ENCODE assay signal across 1 cellular context in the genomic region with DNA sequence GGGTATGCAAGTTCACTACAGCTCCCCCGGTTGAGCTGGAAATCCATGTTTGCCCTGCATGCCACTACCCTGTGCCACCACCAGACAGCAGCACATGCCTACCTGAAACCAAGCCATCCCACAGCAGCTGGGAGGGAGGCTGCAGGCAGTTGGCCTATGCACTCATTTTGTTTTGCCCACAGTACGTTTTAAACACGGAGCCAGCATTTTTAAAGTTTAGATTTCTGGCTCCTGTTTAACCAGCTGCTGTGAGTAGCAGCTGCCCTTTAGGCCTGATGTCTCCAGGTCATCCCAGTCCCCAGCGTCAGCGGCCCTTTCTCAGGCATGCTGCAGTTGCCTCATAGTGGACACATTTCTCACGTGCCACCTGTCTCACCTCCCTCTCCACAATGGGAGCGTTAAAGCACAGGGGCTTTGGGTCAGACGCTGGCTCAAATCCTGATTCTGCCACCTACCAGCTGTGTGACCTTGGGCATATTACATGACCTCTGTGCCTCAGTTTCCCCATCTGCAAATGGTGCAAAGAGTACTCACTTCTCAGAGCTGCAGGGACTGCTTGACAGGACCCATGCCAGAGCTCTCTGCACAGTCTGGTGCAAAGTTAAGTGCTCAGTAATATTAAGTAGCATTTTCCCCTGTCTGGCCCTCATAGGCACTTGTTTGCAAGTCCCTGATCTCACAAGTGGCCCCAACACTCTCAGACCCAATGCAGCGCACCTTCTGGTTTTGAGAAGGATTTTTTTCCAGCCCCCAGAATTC.
TF ChIP-seq lines count a peak whose summit lies in the region.

No MANE protein-coding gene starts in this region.

TF ChIP-seq in HepG2, 621 proteins besides CTCF, POLR2A, EP300 and RAD21 (continued from another document and continues in another):
- TF ChIP-seq, protein P1, sequence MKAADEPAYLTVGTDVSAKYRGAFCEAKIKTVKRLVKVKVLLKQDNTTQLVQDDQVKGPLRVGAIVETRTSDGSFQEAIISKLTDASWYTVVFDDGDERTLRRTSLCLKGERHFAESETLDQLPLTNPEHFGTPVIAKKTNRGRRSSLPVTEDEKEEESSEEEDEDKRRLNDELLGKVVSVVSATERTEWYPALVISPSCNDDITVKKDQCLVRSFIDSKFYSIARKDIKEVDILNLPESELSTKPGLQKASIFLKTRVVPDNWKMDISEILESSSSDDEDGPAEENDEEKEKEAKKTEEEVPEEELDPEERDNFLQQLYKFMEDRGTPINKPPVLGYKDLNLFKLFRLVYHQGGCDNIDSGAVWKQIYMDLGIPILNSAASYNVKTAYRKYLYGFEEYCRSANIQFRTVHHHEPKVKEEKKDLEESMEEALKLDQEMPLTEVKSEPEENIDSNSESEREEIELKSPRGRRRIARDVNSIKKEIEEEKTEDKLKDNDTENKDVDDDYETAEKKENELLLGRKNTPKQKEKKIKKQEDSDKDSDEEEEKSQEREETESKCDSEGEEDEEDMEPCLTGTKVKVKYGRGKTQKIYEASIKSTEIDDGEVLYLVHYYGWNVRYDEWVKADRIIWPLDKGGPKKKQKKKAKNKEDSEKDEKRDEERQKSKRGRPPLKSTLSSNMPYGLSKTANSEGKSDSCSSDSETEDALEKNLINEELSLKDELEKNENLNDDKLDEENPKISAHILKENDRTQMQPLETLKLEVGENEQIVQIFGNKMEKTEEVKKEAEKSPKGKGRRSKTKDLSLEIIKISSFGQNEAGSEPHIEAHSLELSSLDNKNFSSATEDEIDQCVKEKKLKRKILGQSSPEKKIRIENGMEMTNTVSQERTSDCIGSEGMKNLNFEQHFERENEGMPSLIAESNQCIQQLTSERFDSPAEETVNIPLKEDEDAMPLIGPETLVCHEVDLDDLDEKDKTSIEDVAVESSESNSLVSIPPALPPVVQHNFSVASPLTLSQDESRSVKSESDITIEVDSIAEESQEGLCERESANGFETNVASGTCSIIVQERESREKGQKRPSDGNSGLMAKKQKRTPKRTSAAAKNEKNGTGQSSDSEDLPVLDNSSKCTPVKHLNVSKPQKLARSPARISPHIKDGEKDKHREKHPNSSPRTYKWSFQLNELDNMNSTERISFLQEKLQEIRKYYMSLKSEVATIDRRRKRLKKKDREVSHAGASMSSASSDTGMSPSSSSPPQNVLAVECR (CRISPR knock-in tag; IDR thresholded peaks at IDR 0.05; ENCODE audit: borderline replicate concordance), result peak; percentile 80
- TF ChIP-seq RAD51 (IDR thresholded peaks at IDR 0.05; ENCODE audit: borderline replicate concordance), result no peak
- TF ChIP-seq, protein P2, sequence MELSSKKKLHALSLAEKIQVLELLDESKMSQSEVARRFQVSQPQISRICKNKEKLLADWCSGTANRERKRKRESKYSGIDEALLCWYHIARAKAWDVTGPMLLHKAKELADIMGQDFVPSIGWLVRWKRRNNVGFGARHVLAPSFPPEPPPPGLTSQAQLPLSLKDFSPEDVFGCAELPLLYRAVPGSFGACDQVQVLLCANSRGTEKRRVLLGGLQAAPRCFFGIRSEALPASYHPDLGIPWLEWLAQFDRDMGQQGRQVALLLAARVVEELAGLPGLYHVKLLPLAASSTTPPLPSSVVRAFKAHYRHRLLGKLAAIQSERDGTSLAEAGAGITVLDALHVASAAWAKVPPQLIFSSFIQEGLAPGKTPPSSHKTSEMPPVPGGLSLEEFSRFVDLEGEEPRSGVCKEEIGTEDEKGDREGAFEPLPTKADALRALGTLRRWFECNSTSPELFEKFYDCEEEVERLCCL (CRISPR knock-in tag; IDR thresholded peaks at IDR 0.05; ENCODE audit: borderline replicate concordance), result no peak; the same call in 1 of the 2 replicates
- TF ChIP-seq IRX3 (CRISPR knock-in tag; IDR thresholded peaks at IDR 0.05; ENCODE audit: borderline replicate concordance, low read depth), result no peak
- TF ChIP-seq BHLHE40 (IDR thresholded peaks at IDR 0.05; ENCODE audit: low read length), result peak; percentile 97
- TF ChIP-seq MEF2D (CRISPR knock-in tag; IDR thresholded peaks at IDR 0.05), result peak; percentile 57; the same call in 1 of the 2 replicates
- TF ChIP-seq, protein P3, sequence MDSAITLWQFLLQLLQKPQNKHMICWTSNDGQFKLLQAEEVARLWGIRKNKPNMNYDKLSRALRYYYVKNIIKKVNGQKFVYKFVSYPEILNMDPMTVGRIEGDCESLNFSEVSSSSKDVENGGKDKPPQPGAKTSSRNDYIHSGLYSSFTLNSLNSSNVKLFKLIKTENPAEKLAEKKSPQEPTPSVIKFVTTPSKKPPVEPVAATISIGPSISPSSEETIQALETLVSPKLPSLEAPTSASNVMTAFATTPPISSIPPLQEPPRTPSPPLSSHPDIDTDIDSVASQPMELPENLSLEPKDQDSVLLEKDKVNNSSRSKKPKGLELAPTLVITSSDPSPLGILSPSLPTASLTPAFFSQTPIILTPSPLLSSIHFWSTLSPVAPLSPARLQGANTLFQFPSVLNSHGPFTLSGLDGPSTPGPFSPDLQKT (CRISPR knock-in tag; IDR thresholded peaks at IDR 0.05; ENCODE audit: borderline replicate concordance), result no peak
- TF ChIP-seq, protein P4, sequence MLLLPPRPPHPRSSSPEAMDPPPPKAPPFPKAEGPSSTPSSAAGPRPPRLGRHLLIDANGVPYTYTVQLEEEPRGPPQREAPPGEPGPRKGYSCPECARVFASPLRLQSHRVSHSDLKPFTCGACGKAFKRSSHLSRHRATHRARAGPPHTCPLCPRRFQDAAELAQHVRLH (CRISPR knock-in tag; IDR thresholded peaks at IDR 0.05; ENCODE audit: borderline replicate concordance, low read depth), result peak; percentile 80; the same call in 1 of the 2 replicates
- no peak for TF ChIP-seq NFRKB (IDR thresholded peaks at IDR 0.05)
- no peak for TF ChIP-seq SOX6 (IDR thresholded peaks at IDR 0.05)
- TF ChIP-seq SOX6 (CRISPR knock-in tag; IDR thresholded peaks at IDR 0.05), result peak; percentile 72
- TF ChIP-seq, protein P5, sequence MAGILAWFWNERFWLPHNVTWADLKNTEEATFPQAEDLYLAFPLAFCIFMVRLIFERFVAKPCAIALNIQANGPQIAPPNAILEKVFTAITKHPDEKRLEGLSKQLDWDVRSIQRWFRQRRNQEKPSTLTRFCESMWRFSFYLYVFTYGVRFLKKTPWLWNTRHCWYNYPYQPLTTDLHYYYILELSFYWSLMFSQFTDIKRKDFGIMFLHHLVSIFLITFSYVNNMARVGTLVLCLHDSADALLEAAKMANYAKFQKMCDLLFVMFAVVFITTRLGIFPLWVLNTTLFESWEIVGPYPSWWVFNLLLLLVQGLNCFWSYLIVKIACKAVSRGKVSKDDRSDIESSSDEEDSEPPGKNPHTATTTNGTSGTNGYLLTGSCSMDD (CRISPR knock-in tag; IDR thresholded peaks at IDR 0.05), result no peak
- TF ChIP-seq, protein P6, sequence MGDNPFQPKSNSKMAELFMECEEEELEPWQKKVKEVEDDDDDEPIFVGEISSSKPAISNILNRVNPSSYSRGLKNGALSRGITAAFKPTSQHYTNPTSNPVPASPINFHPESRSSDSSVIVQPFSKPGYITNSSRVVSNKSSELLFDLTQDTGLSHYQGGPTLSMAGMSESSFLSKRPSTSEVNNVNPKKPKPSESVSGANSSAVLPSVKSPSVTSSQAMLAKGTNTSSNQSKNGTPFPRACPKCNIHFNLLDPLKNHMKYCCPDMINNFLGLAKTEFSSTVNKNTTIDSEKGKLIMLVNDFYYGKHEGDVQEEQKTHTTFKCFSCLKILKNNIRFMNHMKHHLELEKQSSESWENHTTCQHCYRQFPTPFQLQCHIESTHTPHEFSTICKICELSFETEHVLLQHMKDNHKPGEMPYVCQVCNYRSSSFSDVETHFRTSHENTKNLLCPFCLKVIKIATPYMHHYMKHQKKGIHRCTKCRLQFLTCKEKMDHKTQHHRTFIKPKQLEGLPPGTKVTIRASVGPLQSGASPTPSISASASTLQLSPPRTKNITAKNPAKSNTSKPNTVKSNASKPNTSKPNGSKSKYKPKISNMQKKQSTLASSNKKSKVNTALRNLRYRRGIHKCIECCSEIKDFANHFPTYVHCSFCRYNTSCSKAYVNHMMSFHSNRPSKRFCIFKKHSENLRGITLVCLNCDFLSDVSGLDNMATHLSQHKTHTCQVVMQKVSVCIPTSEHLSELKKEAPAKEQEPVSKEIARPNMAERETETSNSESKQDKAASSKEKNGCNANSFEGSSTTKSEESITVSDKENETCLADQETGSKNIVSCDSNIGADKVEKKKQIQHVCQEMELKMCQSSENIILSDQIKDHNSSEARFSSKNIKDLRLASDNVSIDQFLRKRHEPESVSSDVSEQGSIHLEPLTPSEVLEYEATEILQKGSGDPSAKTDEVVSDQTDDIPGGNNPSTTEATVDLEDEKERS (CRISPR knock-in tag; IDR thresholded peaks at IDR 0.05), result peak; percentile 46; the same call in 1 of the 2 replicates
- TF ChIP-seq, protein P7, sequence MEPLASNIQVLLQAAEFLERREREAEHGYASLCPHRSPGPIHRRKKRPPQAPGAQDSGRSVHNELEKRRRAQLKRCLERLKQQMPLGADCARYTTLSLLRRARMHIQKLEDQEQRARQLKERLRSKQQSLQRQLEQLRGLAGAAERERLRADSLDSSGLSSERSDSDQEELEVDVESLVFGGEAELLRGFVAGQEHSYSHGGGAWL (CRISPR knock-in tag; IDR thresholded peaks at IDR 0.05), result peak; percentile 82
- peak; percentile 36; the same call in 1 of the 2 replicates for TF ChIP-seq TAF1 (CRISPR knock-in tag; IDR thresholded peaks at IDR 0.05)
- TF ChIP-seq MAFG (CRISPR knock-in tag; IDR thresholded peaks at IDR 0.05), result no peak
- TF ChIP-seq ZNF263 (CRISPR knock-in tag; IDR thresholded peaks at IDR 0.05), result peak; percentile 42; the same call in 1 of the 2 replicates
- TF ChIP-seq, protein P8, sequence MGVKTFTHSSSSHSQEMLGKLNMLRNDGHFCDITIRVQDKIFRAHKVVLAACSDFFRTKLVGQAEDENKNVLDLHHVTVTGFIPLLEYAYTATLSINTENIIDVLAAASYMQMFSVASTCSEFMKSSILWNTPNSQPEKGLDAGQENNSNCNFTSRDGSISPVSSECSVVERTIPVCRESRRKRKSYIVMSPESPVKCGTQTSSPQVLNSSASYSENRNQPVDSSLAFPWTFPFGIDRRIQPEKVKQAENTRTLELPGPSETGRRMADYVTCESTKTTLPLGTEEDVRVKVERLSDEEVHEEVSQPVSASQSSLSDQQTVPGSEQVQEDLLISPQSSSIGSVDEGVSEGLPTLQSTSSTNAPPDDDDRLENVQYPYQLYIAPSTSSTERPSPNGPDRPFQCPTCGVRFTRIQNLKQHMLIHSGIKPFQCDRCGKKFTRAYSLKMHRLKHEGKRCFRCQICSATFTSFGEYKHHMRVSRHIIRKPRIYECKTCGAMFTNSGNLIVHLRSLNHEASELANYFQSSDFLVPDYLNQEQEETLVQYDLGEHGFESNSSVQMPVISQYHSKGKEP (CRISPR knock-in tag; IDR thresholded peaks at IDR 0.05), result 0 out of 2 replicates have a peak, but pooled peaks have one; percentile 17
- TF ChIP-seq, protein P9, sequence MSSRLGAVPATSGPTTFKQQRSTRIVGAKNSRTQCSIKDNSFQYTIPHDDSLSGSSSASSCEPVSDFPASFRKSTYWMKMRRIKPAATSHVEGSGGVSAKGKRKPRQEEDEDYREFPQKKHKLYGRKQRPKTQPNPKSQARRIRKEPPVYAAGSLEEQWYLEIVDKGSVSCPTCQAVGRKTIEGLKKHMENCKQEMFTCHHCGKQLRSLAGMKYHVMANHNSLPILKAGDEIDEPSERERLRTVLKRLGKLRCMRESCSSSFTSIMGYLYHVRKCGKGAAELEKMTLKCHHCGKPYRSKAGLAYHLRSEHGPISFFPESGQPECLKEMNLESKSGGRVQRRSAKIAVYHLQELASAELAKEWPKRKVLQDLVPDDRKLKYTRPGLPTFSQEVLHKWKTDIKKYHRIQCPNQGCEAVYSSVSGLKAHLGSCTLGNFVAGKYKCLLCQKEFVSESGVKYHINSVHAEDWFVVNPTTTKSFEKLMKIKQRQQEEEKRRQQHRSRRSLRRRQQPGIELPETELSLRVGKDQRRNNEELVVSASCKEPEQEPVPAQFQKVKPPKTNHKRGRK (CRISPR knock-in tag; IDR thresholded peaks at IDR 0.05), result no peak
- TF ChIP-seq, protein P10, sequence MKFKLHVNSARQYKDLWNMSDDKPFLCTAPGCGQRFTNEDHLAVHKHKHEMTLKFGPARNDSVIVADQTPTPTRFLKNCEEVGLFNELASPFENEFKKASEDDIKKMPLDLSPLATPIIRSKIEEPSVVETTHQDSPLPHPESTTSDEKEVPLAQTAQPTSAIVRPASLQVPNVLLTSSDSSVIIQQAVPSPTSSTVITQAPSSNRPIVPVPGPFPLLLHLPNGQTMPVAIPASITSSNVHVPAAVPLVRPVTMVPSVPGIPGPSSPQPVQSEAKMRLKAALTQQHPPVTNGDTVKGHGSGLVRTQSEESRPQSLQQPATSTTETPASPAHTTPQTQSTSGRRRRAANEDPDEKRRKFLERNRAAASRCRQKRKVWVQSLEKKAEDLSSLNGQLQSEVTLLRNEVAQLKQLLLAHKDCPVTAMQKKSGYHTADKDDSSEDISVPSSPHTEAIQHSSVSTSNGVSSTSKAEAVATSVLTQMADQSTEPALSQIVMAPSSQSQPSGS (CRISPR knock-in tag; IDR thresholded peaks at IDR 0.05), result peak; percentile 60; the same call in 1 of the 2 replicates
- TF ChIP-seq ZNF883 (CRISPR knock-in tag; IDR thresholded peaks at IDR 0.05; ENCODE audit: not compliant biosample characterization), result no peak
- TF ChIP-seq ATRX (CRISPR knock-in tag; IDR thresholded peaks at IDR 0.05; ENCODE audit: borderline replicate concordance), result no peak
- TF ChIP-seq STAT5B (CRISPR knock-in tag; IDR thresholded peaks at IDR 0.05), result no peak
- TF ChIP-seq, protein P11, sequence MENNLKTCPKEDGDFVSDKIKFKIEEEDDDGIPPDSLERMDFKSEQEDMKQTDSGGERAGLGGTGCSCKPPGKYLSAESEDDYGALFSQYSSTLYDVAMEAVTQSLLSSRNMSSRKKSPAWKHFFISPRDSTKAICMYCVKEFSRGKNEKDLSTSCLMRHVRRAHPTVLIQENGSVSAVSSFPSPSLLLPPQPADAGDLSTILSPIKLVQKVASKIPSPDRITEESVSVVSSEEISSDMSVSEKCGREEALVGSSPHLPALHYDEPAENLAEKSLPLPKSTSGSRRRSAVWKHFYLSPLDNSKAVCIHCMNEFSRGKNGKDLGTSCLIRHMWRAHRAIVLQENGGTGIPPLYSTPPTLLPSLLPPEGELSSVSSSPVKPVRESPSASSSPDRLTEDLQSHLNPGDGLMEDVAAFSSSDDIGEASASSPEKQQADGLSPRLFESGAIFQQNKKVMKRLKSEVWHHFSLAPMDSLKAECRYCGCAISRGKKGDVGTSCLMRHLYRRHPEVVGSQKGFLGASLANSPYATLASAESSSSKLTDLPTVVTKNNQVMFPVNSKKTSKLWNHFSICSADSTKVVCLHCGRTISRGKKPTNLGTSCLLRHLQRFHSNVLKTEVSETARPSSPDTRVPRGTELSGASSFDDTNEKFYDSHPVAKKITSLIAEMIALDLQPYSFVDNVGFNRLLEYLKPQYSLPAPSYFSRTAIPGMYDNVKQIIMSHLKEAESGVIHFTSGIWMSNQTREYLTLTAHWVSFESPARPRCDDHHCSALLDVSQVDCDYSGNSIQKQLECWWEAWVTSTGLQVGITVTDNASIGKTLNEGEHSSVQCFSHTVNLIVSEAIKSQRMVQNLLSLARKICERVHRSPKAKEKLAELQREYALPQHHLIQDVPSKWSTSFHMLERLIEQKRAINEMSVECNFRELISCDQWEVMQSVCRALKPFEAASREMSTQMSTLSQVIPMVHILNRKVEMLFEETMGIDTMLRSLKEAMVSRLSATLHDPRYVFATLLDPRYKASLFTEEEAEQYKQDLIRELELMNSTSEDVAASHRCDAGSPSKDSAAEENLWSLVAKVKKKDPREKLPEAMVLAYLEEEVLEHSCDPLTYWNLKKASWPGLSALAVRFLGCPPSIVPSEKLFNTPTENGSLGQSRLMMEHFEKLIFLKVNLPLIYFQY (CRISPR knock-in tag; IDR thresholded peaks at IDR 0.05; ENCODE audit: borderline replicate concordance), result 0 out of 2 replicates have a peak, but pooled peaks have one; percentile 19
- TF ChIP-seq YEATS4 (CRISPR knock-in tag; IDR thresholded peaks at IDR 0.05; ENCODE audit: borderline replicate concordance), result no peak; the same call in 1 of the 2 replicates
